8 cellular contexts compared by ENCODE assay signal in the genomic region with DNA sequence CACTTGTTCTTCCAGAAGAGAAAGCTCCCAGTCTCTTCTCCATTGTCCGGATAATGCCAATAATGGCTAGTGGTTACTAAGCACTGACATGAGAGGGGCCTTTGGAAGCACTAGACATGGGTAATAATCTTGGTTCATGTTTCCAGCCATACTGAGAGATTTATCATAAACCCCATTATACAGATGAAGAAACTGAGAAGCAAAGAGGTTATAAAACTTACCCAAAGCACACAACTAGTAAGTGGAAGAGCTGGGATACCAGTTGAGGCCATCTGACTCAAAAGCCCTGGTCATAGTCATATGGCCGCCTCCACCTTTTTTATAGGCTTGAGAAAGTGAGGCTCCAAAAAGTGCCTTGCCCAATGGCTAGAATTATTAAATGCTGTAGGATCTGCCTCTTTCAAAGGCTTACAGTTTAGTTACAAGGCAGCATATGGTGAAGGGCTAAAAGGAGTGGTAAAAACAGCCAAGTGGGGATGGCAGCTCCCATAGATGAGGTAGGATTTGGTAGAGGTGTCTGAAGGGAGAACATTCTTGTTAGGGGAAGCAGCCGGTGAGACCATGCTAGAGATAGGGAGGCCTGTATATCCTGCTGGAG. TPM values are rescaled to one million over a fixed set of nuclear protein-coding genes. Genes with fewer than 3 reads are reported as not detected.
DNase-seq lines count a peak whose midpoint lies in the region; ATAC-seq and TF ChIP-seq lines count a peak whose summit lies in the region.
"Had no signal": no experiment of that assay in that cellular context is flagged by ENCODE, and none has a peak within 500 bp of the region (broad histone marks: within the 10 kb centered on the region; RNA-seq: fewer than 3 reads in every experiment).

No MANE protein-coding gene starts in this region.

- H3K27ac ChIP-seq in HUES6 (ENCODE audit: low read depth, low read length): no peak overlapping the region
- H3K27ac ChIP-seq in adrenal gland: peak overlapping the region; percentile 71 to 98 (median 91)

- H3K4me1 Mint-ChIP-seq in immature natural killer cell: peaks cover 9 to 27% of the 10 kb centered on the region in 2 donors
- peaks cover 36% of the 10 kb centered on the region for H3K4me1 Mint-ChIP-seq in stimulated activated effector memory CD8-positive, alpha-beta T cell treated with anti-CD3 and anti-CD28 coated beads, Interleukin-12 subunit alpha, Interleukin-12 subunit beta, amount 100 ng/mL, for 72 hours

- no peak for DNase-seq in adrenal gland
- DNase-seq in immature natural killer cell: no peak
- DNase-seq in stimulated activated effector memory CD8-positive, alpha-beta T cell treated with anti-CD3 and anti-CD28 coated beads, Interleukin-12 subunit alpha, Interleukin-12 subunit beta, amount 100 ng/mL, for 72 hours (ENCODE audit: low spot score in 2 of 2): no peak
- no peak for DNase-seq in NCI-H2029 treated with DMSO at 0.1 percent for 48 hours (lab: John Stamatoyannopoulos, UW)
- DNase-seq: islet precursor cell had no signal

- H3K9me3 Mint-ChIP-seq in immature natural killer cell: no peaks in the 10 kb centered on the region
- H3K9me3 Mint-ChIP-seq in stimulated activated effector memory CD8-positive, alpha-beta T cell treated with anti-CD3 and anti-CD28 coated beads, Interleukin-12 subunit alpha, Interleukin-12 subunit beta, amount 100 ng/mL, for 72 hours: no peaks in the 10 kb centered on the region

- peak overlapping the region; percentile 34 to 80 (median 52) for H3K27ac Mint-ChIP-seq in immature natural killer cell
- peak overlapping the region; percentile 83 for H3K27ac Mint-ChIP-seq in stimulated activated effector memory CD8-positive, alpha-beta T cell treated with anti-CD3 and anti-CD28 coated beads, Interleukin-12 subunit alpha, Interleukin-12 subunit beta, amount 100 ng/mL, for 72 hours

- ATAC-seq in stimulated activated effector memory CD8-positive, alpha-beta T cell treated with anti-CD3 and anti-CD28 coated beads, Interleukin-12 subunit alpha, Interleukin-12 subunit beta, amount 100 ng/mL, for 72 hours: no peak
- no peak for ATAC-seq in HG03342 (IDR thresholded peaks at IDR 0.05; ENCODE audit: unreplicated experiment)
- ATAC-seq in GM19035 (IDR thresholded peaks at IDR 0.05; ENCODE audit: unreplicated experiment): no peak

- H3K36me3 Mint-ChIP-seq in immature natural killer cell: no peaks in the 10 kb centered on the region
- no peaks in the 10 kb centered on the region for H3K36me3 Mint-ChIP-seq in stimulated activated effector memory CD8-positive, alpha-beta T cell treated with anti-CD3 and anti-CD28 coated beads, Interleukin-12 subunit alpha, Interleukin-12 subunit beta, amount 100 ng/mL, for 72 hours

- H3K36me3 ChIP-seq in HUES6 (ENCODE audit: control insufficient read depth, insufficient read depth, low read length): no peaks in the 10 kb centered on the region
- H3K36me3 ChIP-seq in adrenal gland (replicated peaks in 1 of 2): no peaks in the 10 kb centered on the region

- no peaks in the 10 kb centered on the region for H3K9me3 ChIP-seq in HUES6 (ENCODE audit: control insufficient read depth, insufficient read depth, low read depth, low read length)
- H3K9me3 ChIP-seq in adrenal gland (replicated peaks in 1 of 3): no peaks in the 10 kb centered on the region

- intact Hi-C loops in adrenal gland (cut with DNase I): loop anchor here (5.0 kb wide), 1 partner anchor 71 kb away; no protein-coding TSS in a partner anchor

- H3K4me3 ChIP-seq in HUES6 (ENCODE audit: low read depth, low read length) (peak overlapping the region; percentile 72), adrenal gland (peak overlapping the region in 2 of 4 donors; percentile 62 to 81)

- H3K4me1 ChIP-seq in HUES6 (ENCODE audit: control insufficient read depth, insufficient read depth, low read length) (no peaks in the 10 kb centered on the region; the same call in 1 of the 2 replicates), adrenal gland (replicated peaks in 1 of 2) (peaks cover 31 to 36% of the 10 kb centered on the region in 2 donors)

- 83 to 94% (median 87%) methylated on average over 3 of the region's 3 CpGs for WGBS in adrenal gland, 4 donors

- H3K27me3 ChIP-seq in HUES6 (ENCODE audit: control insufficient read depth, insufficient read depth, low read length): peaks cover 15% of the 10 kb centered on the region
- no peaks in the 10 kb centered on the region for H3K27me3 ChIP-seq in adrenal gland

- H3K4me3 Mint-ChIP-seq in immature natural killer cell: peak overlapping the region; percentile 81 to 89 (median 83)
- H3K4me3 Mint-ChIP-seq in stimulated activated effector memory CD8-positive, alpha-beta T cell treated with anti-CD3 and anti-CD28 coated beads, Interleukin-12 subunit alpha, Interleukin-12 subunit beta, amount 100 ng/mL, for 72 hours: peak overlapping the region; percentile 71

- peak overlapping the region; percentile 63 for H3K9ac ChIP-seq in HUES6 (ENCODE audit: low read length)

- no peak for TF ChIP-seq CTCF in adrenal gland (IDR thresholded peaks at IDR 0.05)

- peaks cover 0 to 7% (median 4%) of the 10 kb centered on the region in 3 donors for H3K27me3 Mint-ChIP-seq in immature natural killer cell (ENCODE audit: low read depth in 3 of 3)

- TF ChIP-seq POLR2A in adrenal gland (IDR thresholded peaks at IDR 0.05): no peak

RNA-seq across cellular contexts. Expression of a gene that starts 1.0 kb away (rescaled TPM):
- total RNA-seq in adrenal gland: 100 to 1,000 TPM; 232 to 405 (median 290) TPM
- 100 to 1,000 TPM in 1 of 3 donors, 10 to 100 TPM in 2; 53.9 to 345 (median 60.3) TPM for polyA plus RNA-seq in adrenal gland
- 10 to 100 TPM; 30.4 to 53.7 (median 51.0) TPM for polyA plus RNA-seq in immature natural killer cell
